ENCODE assay signal across 8 cellular contexts in the genomic region with DNA sequence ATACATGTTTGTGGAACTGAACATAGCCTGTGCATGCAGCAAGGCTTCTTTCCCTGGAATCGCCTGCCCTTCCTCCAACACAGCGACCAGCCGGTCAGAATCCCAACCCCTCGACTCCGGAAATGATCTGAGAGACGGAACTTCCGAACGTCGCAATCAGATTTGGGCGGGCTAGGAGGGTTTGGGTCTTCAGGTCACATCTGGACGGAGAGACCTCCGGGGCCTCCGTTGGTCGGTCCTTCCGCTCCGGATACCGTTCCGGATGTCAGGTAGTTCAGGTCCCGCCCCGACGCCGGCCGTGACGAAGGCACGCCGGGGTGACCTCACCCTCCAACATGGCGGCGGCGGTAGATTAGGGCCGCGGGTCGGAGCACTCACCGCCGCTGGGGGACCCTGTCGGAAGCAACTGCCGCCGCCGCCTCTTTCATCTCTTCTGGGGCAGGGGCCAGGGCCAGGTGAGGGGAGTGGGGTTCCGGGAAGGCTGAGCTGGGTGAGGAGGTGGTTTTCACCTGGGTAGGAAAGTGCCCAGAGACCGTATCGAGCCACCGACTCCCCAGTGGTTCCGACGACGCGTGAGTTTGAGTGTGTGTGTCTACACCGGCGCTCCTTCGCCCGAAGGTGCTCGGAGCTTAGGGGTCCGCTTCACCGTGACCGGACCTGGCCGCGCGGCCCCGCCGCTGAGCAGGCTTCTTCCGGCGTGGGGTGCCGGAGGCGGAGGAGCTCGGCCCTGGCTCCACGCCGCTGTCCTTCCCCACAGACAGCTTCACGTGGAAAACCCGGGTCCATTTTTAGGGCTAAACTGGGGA. TPM values are rescaled to one million over a fixed set of nuclear protein-coding genes. Genes with fewer than 3 reads are reported as not detected.
DNase-seq lines count a peak whose midpoint lies in the region; ATAC-seq and TF ChIP-seq lines count a peak whose summit lies in the region.

A gene with protein sequence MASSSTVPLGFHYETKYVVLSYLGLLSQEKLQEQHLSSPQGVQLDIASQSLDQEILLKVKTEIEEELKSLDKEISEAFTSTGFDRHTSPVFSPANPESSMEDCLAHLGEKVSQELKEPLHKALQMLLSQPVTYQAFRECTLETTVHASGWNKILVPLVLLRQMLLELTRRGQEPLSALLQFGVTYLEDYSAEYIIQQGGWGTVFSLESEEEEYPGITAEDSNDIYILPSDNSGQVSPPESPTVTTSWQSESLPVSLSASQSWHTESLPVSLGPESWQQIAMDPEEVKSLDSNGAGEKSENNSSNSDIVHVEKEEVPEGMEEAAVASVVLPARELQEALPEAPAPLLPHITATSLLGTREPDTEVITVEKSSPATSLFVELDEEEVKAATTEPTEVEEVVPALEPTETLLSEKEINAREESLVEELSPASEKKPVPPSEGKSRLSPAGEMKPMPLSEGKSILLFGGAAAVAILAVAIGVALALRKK (plus strand): TSS at position 326 of the 806 bp plus-strand sequence. CDS start 16,955 bp downstream, outside the sequence.

- peak within 1 kb of the TSS; percentile 84 for H2AFZ ChIP-seq in GM23338

- peaks cover 31% of the 10 kb centered on the region for H3K79me2 ChIP-seq in GM23338 (replicated peaks; ENCODE audit: insufficient read depth)

- H3K4me1 ChIP-seq in GM23338 (ENCODE audit: insufficient read depth) (peaks cover 4% of the 10 kb centered on the region), RWPE2 (ENCODE audit: insufficient read depth, poor library complexity, severe bottlenecking) (peaks cover 15% of the 10 kb centered on the region)

- 0 out of 2 replicates have a peak, but pooled peaks cover 5% of the 10 kb centered on the region for H3K36me3 ChIP-seq in GM23338 (ENCODE audit: insufficient read depth)
- 0 out of 2 replicates have a peak, but pooled peaks cover 5% of the 10 kb centered on the region for H3K36me3 ChIP-seq in RWPE2 (ENCODE audit: low read depth)

- POLR2A ChIA-PET in naive thymus-derived CD8-positive, alpha-beta T cell (lab: Charles Lee) = interaction anchor here (0.7 to 1.1 kb wide), 2 partner anchors 439 to 479 kb away, joined by 3 to 4 read pairs; partner anchors contain the start of gene PEX26

- H3K27me3 ChIP-seq in GM23338 (ENCODE audit: insufficient read depth) (no peaks in the 10 kb centered on the region), RWPE2 (ENCODE audit: insufficient read depth, poor library complexity, severe bottlenecking) (no peaks in the 10 kb centered on the region)

- peaks cover 4% of the 10 kb centered on the region for H3K27me3 Mint-ChIP-seq in GM23338 (ENCODE audit: insufficient read depth, low read depth, poor library complexity)
- no peaks in the 10 kb centered on the region for H3K27me3 Mint-ChIP-seq in activated T-helper 2 cell treated with anti-CD3 and anti-CD28 coated beads, Interferon-gamma antibody, Interleukin-2, Interleukin-4, amounts not matched to agents 10 μg/mL and 5 μg/mL and 100 μg/mL, durations not matched to agents 14 hours and 24 hours and 36 hours (ENCODE audit: low read depth)
- H3K27me3 Mint-ChIP-seq in naive thymus-derived CD8-positive, alpha-beta T cell = no peaks in the 10 kb centered on the region
- H3K27me3 Mint-ChIP-seq in stimulated activated naive B cell treated with anti-CD40 and anti-IgM and Interleukin-4, amounts not matched to agents 10 μg/mL and 1 μg/mL and 100 μg/mL, for 72 hours = no peaks in the 10 kb centered on the region

- intact Hi-C loops in activated T-helper 2 cell treated with anti-CD3 and anti-CD28 coated beads, Interferon-gamma antibody, Interleukin-2, Interleukin-4, amounts not matched to agents 10 μg/mL and 5 μg/mL and 100 μg/mL, durations not matched to agents 14 hours and 24 hours and 36 hours (cut with micrococcal nuclease) = loop anchor here (1.0 to 5.0 kb wide), 4 partner anchors 10 to 130 kb away; partner anchors contain the start of gene ATP6V1E1

- H3K4me2 ChIP-seq in GM23338 = peak within 1 kb of the TSS; percentile 85

- ATAC-seq in GM23338 = peak; percentile 95
- peak; percentile 87 for ATAC-seq in RWPE2 (ENCODE audit: low read depth)
- ATAC-seq in naive thymus-derived CD8-positive, alpha-beta T cell = peak; percentile 92 to 94
- peak; percentile 96 for ATAC-seq in stimulated activated naive B cell treated with anti-CD40 and anti-IgM and Interleukin-4, amounts not matched to agents 10 μg/mL and 1 μg/mL and 100 μg/mL, for 72 hours (replicated peaks)

- H3F3A ChIP-seq in GM23338 (replicated peaks; ENCODE audit: low read depth) = peaks cover 13% of the 10 kb centered on the region; the same call in 1 of the 2 replicates

- no peaks in the 10 kb centered on the region for H3K9me3 ChIP-seq in RWPE2 (ENCODE audit: severe bottlenecking)

- DNase-seq in EH (ENCODE audit: low read depth) (peak; percentile 85), GM23338 (ENCODE audit: low spot score) (peak; percentile 98), LNCaP clone FGC (ENCODE audit: low read depth) (peak; percentile 67), RWPE2 (ENCODE audit: low spot score) (peak; percentile 93), fibroblast of mammary gland (ENCODE audit: low read depth) (peak; percentile 80)
- peak; percentile 86 for DNase-seq in activated T-helper 2 cell treated with anti-CD3 and anti-CD28 coated beads, Interferon-gamma antibody, Interleukin-2, Interleukin-4, amounts not matched to agents 10 μg/mL and 5 μg/mL and 100 μg/mL, durations not matched to agents 14 hours and 24 hours and 36 hours (ENCODE audit: low spot score)
- peak; percentile 78 to 93 (median 86) for DNase-seq in naive thymus-derived CD8-positive, alpha-beta T cell
- peak; percentile 88 for DNase-seq in stimulated activated naive B cell treated with anti-CD40 and anti-IgM and Interleukin-4, amounts not matched to agents 10 μg/mL and 1 μg/mL and 100 μg/mL, for 72 hours

- peaks cover 5% of the 10 kb centered on the region for H3K4me1 Mint-ChIP-seq in GM23338
- peaks cover 17% of the 10 kb centered on the region for H3K4me1 Mint-ChIP-seq in activated T-helper 2 cell treated with anti-CD3 and anti-CD28 coated beads, Interferon-gamma antibody, Interleukin-2, Interleukin-4, amounts not matched to agents 10 μg/mL and 5 μg/mL and 100 μg/mL, durations not matched to agents 14 hours and 24 hours and 36 hours (ENCODE audit: low read depth)
- peaks cover 12 to 39% (median 30%) of the 10 kb centered on the region in 4 donors for H3K4me1 Mint-ChIP-seq in naive thymus-derived CD8-positive, alpha-beta T cell
- H3K4me1 Mint-ChIP-seq in stimulated activated naive B cell treated with anti-CD40 and anti-IgM and Interleukin-4, amounts not matched to agents 10 μg/mL and 1 μg/mL and 100 μg/mL, for 72 hours = peaks cover 4 to 25% of the 10 kb centered on the region in 2 donors

- H3K4me3 Mint-ChIP-seq in GM23338 = peak within 1 kb of the TSS; percentile 95
- peak within 1 kb of the TSS; percentile 87 for H3K4me3 Mint-ChIP-seq in activated T-helper 2 cell treated with anti-CD3 and anti-CD28 coated beads, Interferon-gamma antibody, Interleukin-2, Interleukin-4, amounts not matched to agents 10 μg/mL and 5 μg/mL and 100 μg/mL, durations not matched to agents 14 hours and 24 hours and 36 hours (ENCODE audit: low read depth)
- H3K4me3 Mint-ChIP-seq in naive thymus-derived CD8-positive, alpha-beta T cell = peak within 1 kb of the TSS; percentile 85 to 98 (median 92)
- peak within 1 kb of the TSS; percentile 91 to 97 for H3K4me3 Mint-ChIP-seq in stimulated activated naive B cell treated with anti-CD40 and anti-IgM and Interleukin-4, amounts not matched to agents 10 μg/mL and 1 μg/mL and 100 μg/mL, for 72 hours

- no peaks in the 10 kb centered on the region for H4K20me1 ChIP-seq in GM23338 (replicated peaks; ENCODE audit: insufficient read depth)

- H3K36me3 Mint-ChIP-seq in GM23338 (ENCODE audit: low read depth) = peaks cover 26% of the 10 kb centered on the region
- H3K36me3 Mint-ChIP-seq in activated T-helper 2 cell treated with anti-CD3 and anti-CD28 coated beads, Interferon-gamma antibody, Interleukin-2, Interleukin-4, amounts not matched to agents 10 μg/mL and 5 μg/mL and 100 μg/mL, durations not matched to agents 14 hours and 24 hours and 36 hours (ENCODE audit: low read depth) = peaks cover 16% of the 10 kb centered on the region
- peaks cover 0 to 13% (median 0%) of the 10 kb centered on the region in 3 donors for H3K36me3 Mint-ChIP-seq in naive thymus-derived CD8-positive, alpha-beta T cell
- peaks cover 7 to 19% of the 10 kb centered on the region in 2 donors for H3K36me3 Mint-ChIP-seq in stimulated activated naive B cell treated with anti-CD40 and anti-IgM and Interleukin-4, amounts not matched to agents 10 μg/mL and 1 μg/mL and 100 μg/mL, for 72 hours

- H3K9me2 ChIP-seq in GM23338 (ENCODE audit: insufficient read depth) = no peaks in the 10 kb centered on the region

- H3K27ac ChIP-seq in GM23338 (ENCODE audit: low read depth) = peak within 1 kb of the TSS; percentile 98
- peak within 1 kb of the TSS; percentile 93 for H3K27ac ChIP-seq in RWPE2 (ENCODE audit: poor library complexity, severe bottlenecking)

- TF ChIP-seq CTCF in GM23338 (conservative IDR thresholded peaks at IDR 0.05; ENCODE audit: low read depth in 2 of 2) (no peak), LNCaP clone FGC (IDR thresholded peaks at IDR 0.05; ENCODE audit: control insufficient read depth, extremely low read depth, insufficient read depth) (no peak), RWPE2 (IDR thresholded peaks at IDR 0.05; ENCODE audit: poor library complexity, severe bottlenecking) (no peak), fibroblast of mammary gland (conservative IDR thresholded peaks at IDR 0.05; ENCODE audit: control insufficient read depth, insufficient read depth, low read depth, low read length) (no peak)

- peak within 1 kb of the TSS; percentile 79 for H3K4me3 ChIP-seq in GM23338
- H3K4me3 ChIP-seq in LNCaP clone FGC (ENCODE audit: low read depth, low read length) = peak within 1 kb of the TSS; percentile 67
- peak within 1 kb of the TSS; percentile 72 for H3K4me3 ChIP-seq in RWPE2 (ENCODE audit: severe bottlenecking)
- peak within 1 kb of the TSS; percentile 93 for H3K4me3 ChIP-seq in fibroblast of mammary gland (ENCODE audit: control insufficient read depth, low read depth, low read length)

- peak within 1 kb of the TSS; percentile 95 for H3K27ac Mint-ChIP-seq in GM23338
- peak within 1 kb of the TSS; percentile 89 for H3K27ac Mint-ChIP-seq in activated T-helper 2 cell treated with anti-CD3 and anti-CD28 coated beads, Interferon-gamma antibody, Interleukin-2, Interleukin-4, amounts not matched to agents 10 μg/mL and 5 μg/mL and 100 μg/mL, durations not matched to agents 14 hours and 24 hours and 36 hours
- H3K27ac Mint-ChIP-seq in naive thymus-derived CD8-positive, alpha-beta T cell = peak within 1 kb of the TSS; percentile 96 to 99 (median 98)
- peak within 1 kb of the TSS; percentile 100 for H3K27ac Mint-ChIP-seq in stimulated activated naive B cell treated with anti-CD40 and anti-IgM and Interleukin-4, amounts not matched to agents 10 μg/mL and 1 μg/mL and 100 μg/mL, for 72 hours

- peaks cover 5% of the 10 kb centered on the region; the same call in 1 of the 3 replicates for H3K9me3 Mint-ChIP-seq in GM23338
- H3K9me3 Mint-ChIP-seq in activated T-helper 2 cell treated with anti-CD3 and anti-CD28 coated beads, Interferon-gamma antibody, Interleukin-2, Interleukin-4, amounts not matched to agents 10 μg/mL and 5 μg/mL and 100 μg/mL, durations not matched to agents 14 hours and 24 hours and 36 hours = no peaks in the 10 kb centered on the region
- no peaks in the 10 kb centered on the region for H3K9me3 Mint-ChIP-seq in naive thymus-derived CD8-positive, alpha-beta T cell
- no peaks in the 10 kb centered on the region for H3K9me3 Mint-ChIP-seq in stimulated activated naive B cell treated with anti-CD40 and anti-IgM and Interleukin-4, amounts not matched to agents 10 μg/mL and 1 μg/mL and 100 μg/mL, for 72 hours

RNA-seq across cellular contexts. Expression of the gene that starts here (rescaled TPM):
- 29.7 and 32.3 TPM in 2 replicates for total RNA-seq in GM23338 (2014; rRNA removed; shearing (Covaris generic))
- 21.3 and 22.4 TPM in 2 replicates for polyA plus RNA-seq in GM23338 (2016; fragmentation: Nextera tagmentation; extraction: Ambion mirVana)
- 32.6 and 33.7 TPM in 2 replicates for total RNA-seq in activated T-helper 2 cell treated with anti-CD3 and anti-CD28 coated beads, Interferon-gamma antibody, Interleukin-2, Interleukin-4, amounts not matched to agents 10 μg/mL and 5 μg/mL and 100 μg/mL, durations not matched to agents 14 hours and 24 hours and 36 hours
- total RNA-seq in naive thymus-derived CD8-positive, alpha-beta T cell = 10 to 100 TPM; 32.3 to 35.0 TPM
- 10 to 100 TPM; 42.8 to 52.2 (median 45.6) TPM for polyA plus RNA-seq in naive thymus-derived CD8-positive, alpha-beta T cell

Comparison
In these comparisons a context has a peak if more than half of its experiments do, and no peak if none do; other contexts are left out.
1. Peak in every context shown above with its lines: DNase-seq, ATAC-seq, H3K4me3 ChIP-seq and H3K27ac ChIP-seq.